Comparison of ENCODE assay signal across 8 cellular contexts in the genomic region with DNA sequence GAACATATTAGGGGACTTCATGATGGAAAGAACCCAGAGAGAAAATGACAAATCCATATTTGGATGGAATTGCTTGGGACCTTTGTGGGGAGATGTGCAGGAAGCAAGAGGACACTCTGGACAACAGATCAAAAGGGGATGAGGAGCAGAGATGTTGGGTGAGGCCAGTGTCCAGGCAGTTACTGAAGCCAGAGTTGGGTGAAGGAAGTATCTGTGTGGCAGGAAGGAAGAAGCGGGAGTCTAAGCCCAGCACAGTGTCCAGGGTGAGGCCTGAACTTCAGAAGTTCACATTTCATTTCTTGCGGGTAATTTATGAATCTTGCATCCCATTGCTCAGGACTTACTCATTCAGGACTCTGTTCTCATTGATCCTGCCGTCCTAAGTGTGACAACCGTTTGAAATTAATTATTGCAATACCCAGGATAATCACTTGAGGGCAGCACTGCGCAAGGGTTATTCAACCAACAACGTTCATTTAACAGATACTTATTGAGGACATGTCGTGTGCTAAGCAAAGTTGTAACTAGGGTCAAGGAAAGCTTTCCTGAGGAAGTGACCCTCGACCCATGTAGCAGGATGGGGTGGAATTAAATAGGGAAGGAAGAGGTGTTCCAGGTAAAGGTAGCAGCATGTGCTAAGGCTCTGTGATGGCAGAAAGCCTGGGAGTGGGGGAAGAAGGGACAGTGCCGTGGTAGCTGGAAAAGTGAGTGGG.
DNase-seq lines count a peak whose midpoint lies in the region; ATAC-seq, FAIRE-seq and TF ChIP-seq lines count a peak whose summit lies in the region.

No MANE protein-coding gene starts in this region.

- ATAC-seq in GM21717 (IDR thresholded peaks at IDR 0.05; ENCODE audit: unreplicated experiment) (peak; percentile 45), HepG2 (peak; percentile 75), GM18870 (IDR thresholded peaks at IDR 0.05; ENCODE audit: unreplicated experiment) (no peak)

- peak overlapping the region; percentile 38 for H3K9ac ChIP-seq in HepG2 (ENCODE audit: insufficient read depth, low read depth, low read length)

- no peak overlapping the region for H3K27ac ChIP-seq in WERI-Rb-1
- no peak overlapping the region for H3K27ac ChIP-seq in breast epithelium
- no peak overlapping the region for H3K27ac ChIP-seq in HepG2 (ENCODE audit: extremely low read length, insufficient read depth, low read length)

- H3K79me2 ChIP-seq in HepG2 (ENCODE audit: insufficient read depth, low read length) = no peaks in the 10 kb centered on the region

- POLR2A ChIA-PET in HepG2 (lab: Yijun Ruan, JAX) = interaction anchor here (1.0 kb wide), 1 partner anchor 63 kb away, joined by 3 read pairs; no protein-coding TSS in a partner anchor

- H2AFZ ChIP-seq in HepG2 (ENCODE audit: low read length) = peak overlapping the region; percentile 99

- CTCF ChIA-PET in HepG2 (lab: Yijun Ruan, JAX; ENCODE audit: low intra/inter-chr PET ratio, low total read pairs) = interaction anchor here (0.9 to 4.9 kb wide), 10 partner anchors 9 to 222 kb away, joined by 3 to 52 read pairs (median 6); a partner anchor contains a TSS

- no peak for TF ChIP-seq POLR2A in breast epithelium (IDR thresholded peaks at IDR 0.05)
- no peak for TF ChIP-seq POLR2A in HepG2 (IDR thresholded peaks at IDR 0.05; ENCODE audit: insufficient read depth in 1 of 2, low read depth in 2 of 2, low read length in 2 of 2)

- H3K27me3 ChIP-seq in WERI-Rb-1 (ENCODE audit: insufficient read depth, low read depth, severe bottlenecking) (no peaks in the 10 kb centered on the region), breast epithelium (no peaks in the 10 kb centered on the region), HepG2 (ENCODE audit: control insufficient read depth in 1 of 2, insufficient read depth in 2 of 2, low read length in 2 of 2) (peaks cover 0 to 4% of the 10 kb centered on the region in 2 experiments; a peak in 1 of 5 replicates)

- intact Hi-C loops in breast epithelium (cut with DNase I; ENCODE audit: low total_unique reads) (no loop called here), HepG2 (cut with micrococcal nuclease; ENCODE audit: unreplicated experiment) (loop anchor here (1.0 to 10.0 kb wide), 4 partner anchors 39 to 488 kb away; no protein-coding TSS in a partner anchor)

- H3K4me3 ChIP-seq in WERI-Rb-1 (ENCODE audit: low read depth, low read length) (no peak overlapping the region), breast epithelium (no peak overlapping the region), HepG2 (replicated peaks in 1 of 3; ENCODE audit: insufficient read depth in 1 of 3, low read depth in 2 of 3, low read length in 3 of 3) (peak overlapping the region in 2 of 3 experiments; percentile 49 to 65; a peak in 5 of 6 replicates)

- peak overlapping the region; percentile 100 for H3K4me2 ChIP-seq in HepG2 (ENCODE audit: low read depth, low read length)

- no TSS peak for BruUV-seq in HepG2 (replicated peaks; lab: Mats Ljungman, UMichigan)

- TF ChIP-seq CTCF in WERI-Rb-1 (IDR thresholded peaks at IDR 0.05; ENCODE audit: low read depth, low read length) (peak; percentile 55; the same call in 1 of the 2 replicates), breast epithelium (IDR thresholded peaks at IDR 0.05) (peak; percentile 38 to 65 (median 62)), HepG2 (CRISPR knock-in tag; IDR thresholded peaks at IDR 0.05) (peak; percentile 85)

- H3K4me1 ChIP-seq in breast epithelium (no peaks in the 10 kb centered on the region), HepG2 (ENCODE audit: insufficient read depth, low read length) (peaks cover 27% of the 10 kb centered on the region)

- no peaks in the 10 kb centered on the region for H4K20me1 ChIP-seq in HepG2 (ENCODE audit: insufficient read depth, low read length)

- TF ChIP-seq RAD21 in HepG2 (CRISPR knock-in tag; IDR thresholded peaks at IDR 0.05) = peak; percentile 66; the same call in 1 of the 2 replicates

- H3K9me3 ChIP-seq in WERI-Rb-1 (ENCODE audit: severe bottlenecking) (no peaks in the 10 kb centered on the region), breast epithelium (no peaks in the 10 kb centered on the region), HepG2 (ENCODE audit: low read length) (no peaks in the 10 kb centered on the region)

- in situ Hi-C loops in Caki2 (cut with HindIII; ENCODE audit: low pct_unique_long_range_greater_than_20kb, low sequenced_read_pairs) = no loop called here
- in situ Hi-C loops in HepG2 (cut with HindIII; ENCODE audit: extremely low pct_ligation_motif_present, low pct_unique_long_range_greater_than_20kb) = loop anchor here (5.0 kb wide), 3 partner anchors 60 to 160 kb away; a partner anchor contains a TSS

- H3K36me3 ChIP-seq in WERI-Rb-1 = no peaks in the 10 kb centered on the region
- no peaks in the 10 kb centered on the region for H3K36me3 ChIP-seq in breast epithelium
- H3K36me3 ChIP-seq in HepG2 (replicated peaks in 1 of 2; ENCODE audit: control insufficient read depth in 1 of 2, insufficient read depth in 2 of 2, low read length in 2 of 2) = no peaks in the 10 kb centered on the region

- TF ChIP-seq EP300 in HepG2 (IDR thresholded peaks at IDR 0.05; ENCODE audit: low read depth in 2 of 2, low read length in 2 of 2) (no peak), HepG2 (CRISPR knock-in tag; IDR thresholded peaks at IDR 0.05; ENCODE audit: borderline replicate concordance) (no peak)

- FAIRE-seq in HepG2 (lab: Jason Lieb, UNC) = peak; percentile 90

- WGBS in HepG2 (ENCODE audit: low lambda C conversion rate) = 2% methylated on average over 9 of the region's 9 CpGs

- peak; percentile 29 for DNase-seq in Caki2 (ENCODE audit: low read depth)
- DNase-seq in NCI-H1105 treated with DMSO at 0.1 percent for 48 hours (lab: John Stamatoyannopoulos, UW) = peak; percentile 17
- peak; percentile 51 for DNase-seq in WERI-Rb-1
- no peak for DNase-seq in breast epithelium (ENCODE audit: low spot score in 2 of 2)
- peak; percentile 68 for DNase-seq in HepG2 (ENCODE audit: low spot score)
- peak; percentile 15 to 81 (median 40) for DNase-seq in stimulated activated naive CD4-positive, alpha-beta T cell (lab: John Stamatoyannopoulos, UW)

TF ChIP-seq in HepG2, 621 proteins besides CTCF, POLR2A, EP300 and RAD21 (continues in another document):
- TF ChIP-seq, protein P1, sequence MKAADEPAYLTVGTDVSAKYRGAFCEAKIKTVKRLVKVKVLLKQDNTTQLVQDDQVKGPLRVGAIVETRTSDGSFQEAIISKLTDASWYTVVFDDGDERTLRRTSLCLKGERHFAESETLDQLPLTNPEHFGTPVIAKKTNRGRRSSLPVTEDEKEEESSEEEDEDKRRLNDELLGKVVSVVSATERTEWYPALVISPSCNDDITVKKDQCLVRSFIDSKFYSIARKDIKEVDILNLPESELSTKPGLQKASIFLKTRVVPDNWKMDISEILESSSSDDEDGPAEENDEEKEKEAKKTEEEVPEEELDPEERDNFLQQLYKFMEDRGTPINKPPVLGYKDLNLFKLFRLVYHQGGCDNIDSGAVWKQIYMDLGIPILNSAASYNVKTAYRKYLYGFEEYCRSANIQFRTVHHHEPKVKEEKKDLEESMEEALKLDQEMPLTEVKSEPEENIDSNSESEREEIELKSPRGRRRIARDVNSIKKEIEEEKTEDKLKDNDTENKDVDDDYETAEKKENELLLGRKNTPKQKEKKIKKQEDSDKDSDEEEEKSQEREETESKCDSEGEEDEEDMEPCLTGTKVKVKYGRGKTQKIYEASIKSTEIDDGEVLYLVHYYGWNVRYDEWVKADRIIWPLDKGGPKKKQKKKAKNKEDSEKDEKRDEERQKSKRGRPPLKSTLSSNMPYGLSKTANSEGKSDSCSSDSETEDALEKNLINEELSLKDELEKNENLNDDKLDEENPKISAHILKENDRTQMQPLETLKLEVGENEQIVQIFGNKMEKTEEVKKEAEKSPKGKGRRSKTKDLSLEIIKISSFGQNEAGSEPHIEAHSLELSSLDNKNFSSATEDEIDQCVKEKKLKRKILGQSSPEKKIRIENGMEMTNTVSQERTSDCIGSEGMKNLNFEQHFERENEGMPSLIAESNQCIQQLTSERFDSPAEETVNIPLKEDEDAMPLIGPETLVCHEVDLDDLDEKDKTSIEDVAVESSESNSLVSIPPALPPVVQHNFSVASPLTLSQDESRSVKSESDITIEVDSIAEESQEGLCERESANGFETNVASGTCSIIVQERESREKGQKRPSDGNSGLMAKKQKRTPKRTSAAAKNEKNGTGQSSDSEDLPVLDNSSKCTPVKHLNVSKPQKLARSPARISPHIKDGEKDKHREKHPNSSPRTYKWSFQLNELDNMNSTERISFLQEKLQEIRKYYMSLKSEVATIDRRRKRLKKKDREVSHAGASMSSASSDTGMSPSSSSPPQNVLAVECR (CRISPR knock-in tag; IDR thresholded peaks at IDR 0.05; ENCODE audit: borderline replicate concordance) = peak; percentile 35; the same call in 1 of the 2 replicates
- 0 out of 2 replicates have a peak, but pooled peaks have one; percentile 3 for TF ChIP-seq SMAD9 (CRISPR knock-in tag; IDR thresholded peaks at IDR 0.05)
- TF ChIP-seq TBX3 (IDR thresholded peaks at IDR 0.05; ENCODE audit: borderline replicate concordance) = 0 out of 2 replicates have a peak, but pooled peaks have one; percentile 15
- TF ChIP-seq MIXL1 (CRISPR knock-in tag; IDR thresholded peaks at IDR 0.05) = peak; percentile 90
- no peak for TF ChIP-seq ZNF101 (CRISPR knock-in tag; IDR thresholded peaks at IDR 0.05; ENCODE audit: borderline replicate concordance, low read depth)
- TF ChIP-seq ZNF577 (CRISPR knock-in tag; IDR thresholded peaks at IDR 0.05; ENCODE audit: borderline replicate concordance, low read depth) = no peak
- 0 out of 2 replicates have a peak, but pooled peaks have one; percentile 33 for TF ChIP-seq GATAD2A (CRISPR knock-in tag; IDR thresholded peaks at IDR 0.05)
- 0 out of 2 replicates have a peak, but pooled peaks have one; percentile 5 for TF ChIP-seq KMT2B (CRISPR knock-in tag; IDR thresholded peaks at IDR 0.05)
- TF ChIP-seq ZNF614 (CRISPR knock-in tag; IDR thresholded peaks at IDR 0.05; ENCODE audit: borderline replicate concordance) = peak; percentile 20
- peak; percentile 39; the same call in 1 of the 2 replicates for TF ChIP-seq ZNF350 (CRISPR knock-in tag; IDR thresholded peaks at IDR 0.05; ENCODE audit: borderline replicate concordance, low read depth)
- TF ChIP-seq SMC3 (IDR thresholded peaks at IDR 0.05; ENCODE audit: low read length) = peak; percentile 84
- no peak for TF ChIP-seq RXRA (CRISPR knock-in tag; IDR thresholded peaks at IDR 0.05)

Comparison
In these comparisons a context has a peak if more than half of its experiments do, and no peak if none do; other contexts are left out.
1. DNase-seq: peak in Caki2 (single experiment), NCI-H1105 treated with DMSO at 0.1 percent for 48 hours (single experiment), WERI-Rb-1 (single experiment), HepG2 (single experiment) and stimulated activated naive CD4-positive, alpha-beta T cell (6 of 6); none in breast epithelium (0 of 2).
2. H3K4me3 ChIP-seq: peak in HepG2 (2 of 3); none in WERI-Rb-1 (single experiment) and breast epithelium (0 of 3).
3. Peak in every context shown above with its lines, with median percentiles within 50 percentile points of each other: CTCF ChIP-seq.